Comparison of ENCODE assay signal across 1 cellular context in the genomic region with DNA sequence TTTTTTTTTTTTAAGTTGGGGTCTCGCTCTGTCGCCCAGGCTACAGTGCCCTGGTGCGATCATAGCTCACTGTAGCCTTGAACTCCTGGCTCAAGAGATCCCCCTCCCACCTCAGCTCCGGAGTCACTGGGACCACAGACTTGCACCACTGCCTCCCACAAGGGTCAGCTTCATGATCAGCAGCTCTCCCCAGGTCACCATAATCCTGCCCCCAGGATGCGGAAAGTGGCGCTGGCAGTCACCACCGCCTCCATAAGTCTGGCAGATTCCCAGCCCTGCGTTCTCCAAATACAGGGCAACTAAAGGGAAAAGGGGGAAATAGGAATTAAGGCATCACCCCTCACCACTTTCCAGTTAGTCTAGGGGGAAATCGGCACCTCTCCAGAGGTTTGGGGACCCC.
TF ChIP-seq lines count a peak whose summit lies in the region.

No MANE protein-coding gene starts in this region.

TF ChIP-seq in endothelial cell of umbilical vein, 7 proteins besides CTCF, POLR2A, EP300 and RAD21:
- TF ChIP-seq MAX (IDR thresholded peaks at IDR 0.05; ENCODE audit: insufficient read depth, insufficient read length) (no peak), GATA2 (IDR thresholded peaks at IDR 0.05; ENCODE audit: insufficient read depth, insufficient read length, low read depth, low read length) (no peak), FOS (IDR thresholded peaks at IDR 0.05; ENCODE audit: borderline replicate concordance, insufficient read depth, low read length) (no peak), EZH2 (IDR thresholded peaks at IDR 0.05; ENCODE audit: borderline replicate concordance, low read depth, low read length, severe bottlenecking) (no peak), JUN (IDR thresholded peaks at IDR 0.05; ENCODE audit: borderline replicate concordance, insufficient read depth, insufficient read length, low read depth) (no peak), MYC (IDR thresholded peaks at IDR 0.05; ENCODE audit: low read depth, low read length) (no peak), POLR2AphosphoS5 (IDR thresholded peaks at IDR 0.05; ENCODE audit: insufficient read depth, low read depth, low read length) (no peak)
